In genomic region chr10:17061418-17061817, GRCh38 we compare ENCODE assay signal across 16 cellular contexts.
DNase-seq lines count a peak whose midpoint lies in the region; ATAC-seq and TF ChIP-seq lines count a peak whose summit lies in the region.
"Had no signal": no experiment of that assay in that cellular context is flagged by ENCODE, and none has a peak within 500 bp of the region (broad histone marks: within the 10 kb centered on the region; RNA-seq: fewer than 3 reads in every experiment).

No MANE protein-coding gene starts in this region.

- no peak for ATAC-seq in left colon
- ATAC-seq: stimulated activated naive B cell treated with anti-CD40 and anti-IgM and Interleukin-4, amounts not matched to agents 10 μg/mL and 1 μg/mL and 100 μg/mL, for 72 hours had no signal

- no peaks in the 10 kb centered on the region for H3K9me3 ChIP-seq in Caco-2
- H3K9me3 ChIP-seq: BLaER1 had no signal

- H3K36me3 Mint-ChIP-seq in Caco-2 (ENCODE audit: insufficient read depth, unreplicated experiment) (no peaks in the 10 kb centered on the region), nephron (ENCODE audit: low read depth) (peaks cover 5% of the 10 kb centered on the region)

- H3K27ac ChIP-seq in coronary artery: peak overlapping the region; percentile 42 to 73
- H3K27ac ChIP-seq: BLaER1 had no signal

- H3K4me1 ChIP-seq in Caco-2: peaks cover 23% of the 10 kb centered on the region
- H3K4me1 ChIP-seq: BLaER1 had no signal

- CTCF ChIA-PET in Caco-2 (lab: Charles Lee): no interaction called here

- BruUV-seq in Caco-2 (replicated peaks; lab: Mats Ljungman, UMichigan): no TSS peak

- no peaks in the 10 kb centered on the region for H3K36me3 ChIP-seq in Caco-2 (ENCODE audit: control insufficient read depth, insufficient read depth, low read length)
- H3K36me3 ChIP-seq: BLaER1 had no signal

- H3K4me3 ChIP-seq in Caco-2 (ENCODE audit: low read depth, low read length): no peak overlapping the region
- H3K4me3 ChIP-seq in coronary artery: no peak overlapping the region
- H3K4me3 ChIP-seq: BLaER1 had no signal

- H3K9me3 Mint-ChIP-seq in Caco-2 (ENCODE audit: unreplicated experiment): no peaks in the 10 kb centered on the region
- no peaks in the 10 kb centered on the region for H3K9me3 Mint-ChIP-seq in nephron
- H3K9me3 Mint-ChIP-seq: stimulated activated naive B cell treated with anti-CD40 and anti-IgM and Interleukin-4, amounts not matched to agents 10 μg/mL and 1 μg/mL and 100 μg/mL, for 72 hours had no signal

- no peak for TF ChIP-seq CTCF in Caco-2 (IDR thresholded peaks at IDR 0.05; ENCODE audit: insufficient read depth in 1 of 2, low read depth in 1 of 2, low read length in 1 of 2, severe bottlenecking in 1 of 2, unreplicated experiment in 1 of 2)
- TF ChIP-seq CTCF in coronary artery (IDR thresholded peaks at IDR 0.05): no peak
- no peak for TF ChIP-seq CTCF in nephron (IDR thresholded peaks at IDR 0.05; ENCODE audit: unreplicated experiment in 3 of 3)

- DNase-seq in Caco-2 (no peak), RKO (ENCODE audit: low spot score) (peak; percentile 45), coronary artery (ENCODE audit: low spot score) (no peak), NCI-H524 treated with DMSO at 0.1 percent for 48 hours (lab: John Stamatoyannopoulos, UW) (no peak), DMS53 (lab: John Stamatoyannopoulos, UW) (no peak), left colon (no peak), T-helper 9 cell (no peak)
- DNase-seq: activated T-cell treated with anti-CD3 and anti-CD28 coated beads, Interleukin-2, amount 50 U/mL, for 48 hours; DND-41; erythroblast; NCI-H748 treated with DMSO at 0.1 percent for 48 hours; stimulated activated CD4-positive, alpha-beta T cell treated with anti-CD3 and anti-CD28 coated beads, Interleukin-2, amount 100 ng/mL, for 48 hours; stimulated activated naive B cell treated with anti-CD40 and anti-IgM and Interleukin-4, amounts not matched to agents 10 μg/mL and 1 μg/mL and 100 μg/mL, for 72 hours had no signal

- H3K4me3 Mint-ChIP-seq in Caco-2 (ENCODE audit: unreplicated experiment): no peak overlapping the region
- H3K4me3 Mint-ChIP-seq in nephron: no peak overlapping the region
- H3K4me3 Mint-ChIP-seq: stimulated activated naive B cell treated with anti-CD40 and anti-IgM and Interleukin-4, amounts not matched to agents 10 μg/mL and 1 μg/mL and 100 μg/mL, for 72 hours had no signal

- H3K27me3 Mint-ChIP-seq in Caco-2 (ENCODE audit: insufficient read depth, unreplicated experiment) (no peaks in the 10 kb centered on the region), nephron (ENCODE audit: low read depth) (no peaks in the 10 kb centered on the region)
- H3K27me3 Mint-ChIP-seq: progenitor cell of endocrine pancreas; stimulated activated naive B cell treated with anti-CD40 and anti-IgM and Interleukin-4, amounts not matched to agents 10 μg/mL and 1 μg/mL and 100 μg/mL, for 72 hours had no signal

- H3K4me1 Mint-ChIP-seq in Caco-2 (ENCODE audit: low read depth, unreplicated experiment) (peaks cover 22% of the 10 kb centered on the region), nephron (peaks cover 79% of the 10 kb centered on the region)
- H3K4me1 Mint-ChIP-seq: stimulated activated naive B cell treated with anti-CD40 and anti-IgM and Interleukin-4, amounts not matched to agents 10 μg/mL and 1 μg/mL and 100 μg/mL, for 72 hours had no signal

- H3K27me3 ChIP-seq in Caco-2 (replicated peaks; ENCODE audit: control insufficient read depth, insufficient read depth, low read length): no peaks in the 10 kb centered on the region
- H3K27me3 ChIP-seq: BLaER1 had no signal

- intact Hi-C loops in Caco-2 (cut with micrococcal nuclease; ENCODE audit: unreplicated experiment) (no loop called here), left colon (cut with DNase I, micrococcal nuclease) (no loop called here)

- POLR2A ChIA-PET in Caco-2 (lab: Charles Lee): no interaction called here

- H3K27ac Mint-ChIP-seq in Caco-2 (ENCODE audit: unreplicated experiment) (peak overlapping the region; percentile 53), nephron (peak overlapping the region in 2 of 3 experiments; percentile 88 to 90)
- H3K27ac Mint-ChIP-seq: progenitor cell of endocrine pancreas; stimulated activated naive B cell treated with anti-CD40 and anti-IgM and Interleukin-4, amounts not matched to agents 10 μg/mL and 1 μg/mL and 100 μg/mL, for 72 hours had no signal
